ENCODE assay signal across 1 cellular context in the genomic region with DNA sequence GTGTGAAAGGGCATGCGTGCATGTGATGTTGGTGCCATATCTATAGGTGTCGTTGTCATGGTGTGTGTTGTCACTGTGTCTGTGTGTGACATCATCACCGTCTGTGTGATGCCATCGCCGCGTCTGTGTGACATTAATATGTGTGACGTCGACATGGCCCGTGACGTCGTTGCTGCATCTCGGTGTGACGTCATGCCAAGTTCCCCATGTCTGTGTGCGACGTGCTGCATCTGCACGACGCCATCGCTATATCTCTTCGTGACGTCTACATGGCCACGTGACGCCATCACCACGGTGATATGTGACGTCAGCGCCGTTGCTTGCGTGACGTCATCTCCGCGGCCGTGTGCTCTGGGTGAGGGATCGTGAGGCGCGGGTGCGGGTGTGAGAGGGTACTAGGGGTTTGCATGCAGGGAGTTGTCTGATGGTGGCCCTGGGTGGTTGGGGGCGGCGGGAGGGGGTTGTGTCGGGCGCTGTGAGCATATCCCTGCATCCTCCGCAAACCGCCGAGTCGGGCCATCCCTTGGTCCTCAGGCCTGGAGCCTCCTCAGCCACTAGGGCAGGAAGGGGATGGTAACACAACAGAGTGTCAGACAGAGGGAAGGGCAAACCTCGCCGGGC.
TF ChIP-seq lines count a peak whose summit lies in the region.

No MANE protein-coding gene starts in this region.

TF ChIP-seq in K562, 482 proteins besides CTCF, POLR2A, EP300 and RAD21 (continued from another document):
- TF ChIP-seq, protein P1, sequence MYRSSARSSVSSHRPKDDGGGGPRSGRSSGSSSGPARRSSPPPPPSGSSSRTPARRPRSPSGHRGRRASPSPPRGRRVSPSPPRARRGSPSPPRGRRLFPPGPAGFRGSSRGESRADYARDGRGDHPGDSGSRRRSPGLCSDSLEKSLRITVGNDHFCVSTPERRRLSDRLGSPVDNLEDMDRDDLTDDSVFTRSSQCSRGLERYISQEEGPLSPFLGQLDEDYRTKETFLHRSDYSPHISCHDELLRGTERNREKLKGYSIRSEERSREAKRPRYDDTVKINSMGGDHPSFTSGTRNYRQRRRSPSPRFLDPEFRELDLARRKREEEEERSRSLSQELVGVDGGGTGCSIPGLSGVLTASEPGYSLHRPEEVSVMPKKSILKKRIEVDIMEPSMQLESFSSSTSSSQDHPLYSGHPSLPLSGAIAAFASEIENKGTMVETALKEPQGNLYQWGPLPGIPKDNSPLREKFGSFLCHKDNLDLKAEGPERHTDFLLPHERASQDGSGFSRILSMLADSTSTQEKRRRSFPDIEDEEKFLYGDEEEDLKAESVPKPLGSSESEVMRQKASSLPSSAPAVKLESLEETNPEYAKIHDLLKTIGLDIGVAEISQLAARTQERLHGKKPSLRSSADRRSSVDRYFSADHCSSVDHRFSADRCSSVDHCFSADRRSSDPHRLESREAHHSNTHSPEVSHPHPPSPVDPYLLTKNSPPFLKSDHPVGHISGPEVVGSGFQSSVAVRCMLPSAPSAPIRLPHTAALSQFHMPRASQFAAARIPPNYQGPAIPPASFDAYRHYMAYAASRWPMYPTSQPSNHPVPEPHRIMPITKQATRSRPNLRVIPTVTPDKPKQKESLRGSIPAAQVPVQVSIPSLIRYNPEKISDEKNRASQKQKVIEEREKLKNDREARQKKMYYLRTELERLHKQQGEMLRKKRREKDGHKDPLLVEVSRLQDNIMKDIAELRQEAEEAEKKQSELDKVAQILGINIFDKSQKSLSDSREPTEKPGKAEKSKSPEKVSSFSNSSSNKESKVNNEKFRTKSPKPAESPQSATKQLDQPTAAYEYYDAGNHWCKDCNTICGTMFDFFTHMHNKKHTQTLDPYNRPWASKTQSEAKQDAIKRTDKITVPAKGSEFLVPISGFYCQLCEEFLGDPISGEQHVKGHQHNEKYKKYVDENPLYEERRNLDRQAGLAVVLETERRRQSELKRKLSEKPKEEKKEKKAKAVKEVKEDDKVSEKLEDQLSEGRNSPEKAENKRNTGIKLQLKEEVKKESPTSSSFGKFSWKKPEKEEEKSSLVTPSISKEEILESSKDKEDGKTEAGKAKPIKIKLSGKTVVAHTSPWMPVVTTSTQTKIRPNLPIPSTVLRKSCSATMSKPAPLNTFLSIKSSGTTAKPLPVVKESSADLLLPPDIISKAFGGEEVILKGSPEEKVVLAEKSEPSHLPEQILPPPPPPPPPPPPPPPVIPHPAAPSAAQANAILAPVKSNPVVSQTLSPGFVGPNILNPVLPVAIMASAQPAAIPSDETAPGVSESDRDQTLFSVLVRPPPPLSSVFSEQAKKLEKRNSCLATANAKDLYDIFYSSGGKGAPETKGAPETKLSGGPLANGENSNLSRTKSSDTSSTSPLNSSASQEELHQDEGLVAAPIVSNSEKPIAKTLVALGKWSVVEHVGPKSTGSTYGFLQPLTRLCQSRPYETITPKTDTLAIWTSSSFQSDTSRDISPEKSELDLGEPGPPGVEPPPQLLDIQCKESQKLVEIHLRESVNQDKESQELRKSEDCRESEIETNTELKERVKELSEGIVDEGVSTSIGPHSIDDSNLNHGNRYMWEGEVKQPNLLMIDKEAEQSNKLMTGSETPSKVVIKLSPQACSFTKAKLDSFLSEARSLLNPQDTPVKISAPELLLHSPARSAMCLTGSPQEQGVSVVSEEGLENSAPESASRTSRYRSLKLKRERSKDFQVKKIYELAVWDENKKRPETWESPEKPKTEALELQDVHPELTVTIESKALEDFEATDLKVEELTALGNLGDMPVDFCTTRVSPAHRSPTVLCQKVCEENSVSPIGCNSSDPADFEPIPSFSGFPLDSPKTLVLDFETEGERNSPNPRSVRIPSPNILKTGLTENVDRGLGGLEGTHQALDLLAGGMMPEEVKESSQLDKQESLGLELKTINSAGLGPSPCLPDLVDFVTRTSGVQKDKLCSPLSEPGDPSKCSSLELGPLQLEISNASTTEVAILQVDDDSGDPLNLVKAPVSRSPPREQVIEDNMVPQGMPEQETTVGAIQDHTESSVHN (IDR thresholded peaks at IDR 0.05; ENCODE audit: borderline replicate concordance in 1 of 2, low read depth in 1 of 2) = peak in 1 of 2 experiments; percentile 57; a peak in 2 of 4 replicates
- TF ChIP-seq CREB1 (IDR thresholded peaks at IDR 0.05) = peak; percentile 100
- peak; percentile 100 for TF ChIP-seq CREB1 (CRISPR knock-in tag; IDR thresholded peaks at IDR 0.05)
- peak in 1 of 2 experiments; percentile 54; a peak in 2 of 4 replicates for TF ChIP-seq TRIM24 (IDR thresholded peaks at IDR 0.05)
- TF ChIP-seq, protein P2, sequence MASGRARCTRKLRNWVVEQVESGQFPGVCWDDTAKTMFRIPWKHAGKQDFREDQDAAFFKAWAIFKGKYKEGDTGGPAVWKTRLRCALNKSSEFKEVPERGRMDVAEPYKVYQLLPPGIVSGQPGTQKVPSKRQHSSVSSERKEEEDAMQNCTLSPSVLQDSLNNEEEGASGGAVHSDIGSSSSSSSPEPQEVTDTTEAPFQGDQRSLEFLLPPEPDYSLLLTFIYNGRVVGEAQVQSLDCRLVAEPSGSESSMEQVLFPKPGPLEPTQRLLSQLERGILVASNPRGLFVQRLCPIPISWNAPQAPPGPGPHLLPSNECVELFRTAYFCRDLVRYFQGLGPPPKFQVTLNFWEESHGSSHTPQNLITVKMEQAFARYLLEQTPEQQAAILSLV (tag; IDR thresholded peaks at IDR 0.05) = no peak
- TF ChIP-seq, protein P3, sequence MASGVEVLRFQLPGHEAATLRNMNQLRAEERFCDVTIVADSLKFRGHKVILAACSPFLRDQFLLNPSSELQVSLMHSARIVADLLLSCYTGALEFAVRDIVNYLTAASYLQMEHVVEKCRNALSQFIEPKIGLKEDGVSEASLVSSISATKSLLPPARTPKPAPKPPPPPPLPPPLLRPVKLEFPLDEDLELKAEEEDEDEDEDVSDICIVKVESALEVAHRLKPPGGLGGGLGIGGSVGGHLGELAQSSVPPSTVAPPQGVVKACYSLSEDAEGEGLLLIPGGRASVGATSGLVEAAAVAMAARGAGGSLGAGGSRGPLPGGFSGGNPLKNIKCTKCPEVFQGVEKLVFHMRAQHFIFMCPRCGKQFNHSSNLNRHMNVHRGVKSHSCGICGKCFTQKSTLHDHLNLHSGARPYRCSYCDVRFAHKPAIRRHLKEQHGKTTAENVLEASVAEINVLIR (CRISPR knock-in tag; IDR thresholded peaks at IDR 0.05) = peak; percentile 97
- TF ChIP-seq OTX1 (CRISPR knock-in tag; IDR thresholded peaks at IDR 0.05) = no peak
- no peak for TF ChIP-seq LEF1 (IDR thresholded peaks at IDR 0.05)
- TF ChIP-seq NR2C1 (IDR thresholded peaks at IDR 0.05) = no peak
- TF ChIP-seq NR2C1 (tag; IDR thresholded peaks at IDR 0.05) = no peak
- TF ChIP-seq ZNF699 (CRISPR knock-in tag; IDR thresholded peaks at IDR 0.05; ENCODE audit: insufficient replicate concordance) = no peak
- no peak for TF ChIP-seq XRCC3 (IDR thresholded peaks at IDR 0.05)
- TF ChIP-seq JUN (IDR thresholded peaks at IDR 0.05; ENCODE audit: borderline replicate concordance, low read depth, low read length) = no peak
- TF ChIP-seq JUN (CRISPR knock-in tag; IDR thresholded peaks at IDR 0.05; ENCODE audit: borderline replicate concordance) = peak; percentile 95
- peak; percentile 79; the same call in 1 of the 2 replicates for TF ChIP-seq MTA1 (IDR thresholded peaks at IDR 0.05; ENCODE audit: borderline replicate concordance)
- TF ChIP-seq SUPT5H (IDR thresholded peaks at IDR 0.05) = no peak
- TF ChIP-seq NFE2 (IDR thresholded peaks at IDR 0.05; ENCODE audit: low read depth) = no peak
- no peak for TF ChIP-seq FOXJ3 (CRISPR knock-in tag; IDR thresholded peaks at IDR 0.05)
- TF ChIP-seq GABPA (tag; conservative IDR thresholded peaks at IDR 0.05; ENCODE audit: low read depth) = no peak
- TF ChIP-seq ZFP30 (CRISPR knock-in tag; IDR thresholded peaks at IDR 0.05; ENCODE audit: borderline replicate concordance) = no peak
- TF ChIP-seq HMG20B (CRISPR knock-in tag; IDR thresholded peaks at IDR 0.05) = no peak
- TF ChIP-seq HLTF (IDR thresholded peaks at IDR 0.05) = no peak
- TF ChIP-seq, protein P4, sequence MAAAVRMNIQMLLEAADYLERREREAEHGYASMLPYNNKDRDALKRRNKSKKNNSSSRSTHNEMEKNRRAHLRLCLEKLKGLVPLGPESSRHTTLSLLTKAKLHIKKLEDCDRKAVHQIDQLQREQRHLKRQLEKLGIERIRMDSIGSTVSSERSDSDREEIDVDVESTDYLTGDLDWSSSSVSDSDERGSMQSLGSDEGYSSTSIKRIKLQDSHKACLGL (CRISPR knock-in tag; IDR thresholded peaks at IDR 0.05; ENCODE audit: borderline replicate concordance, poor library complexity, severe bottlenecking) = no peak
- TF ChIP-seq, protein P5, sequence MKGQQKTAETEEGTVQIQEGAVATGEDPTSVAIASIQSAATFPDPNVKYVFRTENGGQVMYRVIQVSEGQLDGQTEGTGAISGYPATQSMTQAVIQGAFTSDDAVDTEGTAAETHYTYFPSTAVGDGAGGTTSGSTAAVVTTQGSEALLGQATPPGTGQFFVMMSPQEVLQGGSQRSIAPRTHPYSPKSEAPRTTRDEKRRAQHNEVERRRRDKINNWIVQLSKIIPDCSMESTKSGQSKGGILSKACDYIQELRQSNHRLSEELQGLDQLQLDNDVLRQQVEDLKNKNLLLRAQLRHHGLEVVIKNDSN (CRISPR knock-in tag; IDR thresholded peaks at IDR 0.05) = peak; percentile 92
- TF ChIP-seq HNRNPH1 (optimal IDR thresholded peaks at IDR 0.05; ENCODE audit: low read depth, low read length) = no peak
- TF ChIP-seq HSF4 (CRISPR knock-in tag; IDR thresholded peaks at IDR 0.05; ENCODE audit: borderline replicate concordance) = no peak
